ENCODE assay signal across 8 cellular contexts in the genomic region with DNA sequence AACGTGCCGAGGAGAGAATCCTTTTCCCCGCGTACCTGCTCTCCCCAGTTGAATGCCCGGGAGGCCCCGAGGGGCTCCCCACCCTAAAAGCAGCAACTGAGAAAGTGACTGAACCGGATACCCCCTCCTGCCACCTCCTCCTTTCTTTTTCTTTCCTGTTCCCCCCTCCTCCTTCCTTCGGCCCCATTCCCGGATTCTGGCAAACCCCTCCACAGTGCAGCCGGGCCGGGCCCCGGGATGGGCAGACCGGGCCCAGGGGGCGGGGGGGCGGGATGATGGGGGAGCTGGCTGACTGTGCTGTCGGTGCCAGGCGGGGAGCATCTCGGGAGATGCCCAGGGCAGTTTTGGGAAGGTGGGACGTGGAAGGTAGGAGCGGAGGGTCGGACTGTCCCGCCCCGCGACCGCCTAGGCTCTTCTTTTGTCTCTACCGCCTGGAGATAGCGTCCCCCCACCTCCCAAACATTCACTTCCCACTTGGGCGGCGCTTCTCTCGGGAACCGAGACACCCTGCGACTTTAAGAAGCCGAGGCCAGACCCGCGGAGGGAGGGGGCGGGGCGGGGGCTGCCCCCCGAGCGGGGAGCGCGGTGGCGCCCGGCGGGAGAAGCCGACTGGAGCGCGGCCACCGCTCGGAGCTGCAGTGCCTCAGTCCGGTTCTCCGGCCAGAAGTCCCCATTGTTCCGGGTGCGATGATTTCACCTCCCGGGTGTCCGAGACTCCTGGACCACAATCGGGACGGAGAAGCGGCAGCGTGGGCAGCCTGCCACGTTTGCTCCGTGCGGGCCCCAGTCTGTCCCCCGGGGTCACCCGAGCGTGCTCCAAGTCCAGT. TPM values are rescaled to one million over a fixed set of nuclear protein-coding genes. Genes with fewer than 3 reads are reported as not detected.
A peak's percentile ranks its signal among the peaks of the same experiment; 100 is the strongest.
DNase-seq lines count a peak whose midpoint lies in the region; ATAC-seq and TF ChIP-seq lines count a peak whose summit lies in the region.

No MANE protein-coding gene starts in this region.

- no peaks in the 10 kb centered on the region for H3K36me3 ChIP-seq in HUES6 (ENCODE audit: control insufficient read depth, insufficient read depth, low read length)

- TF ChIP-seq CTCF in lower leg skin (IDR thresholded peaks at IDR 0.05): no peak

- intact Hi-C loops in lower leg skin (cut with DNase I; ENCODE audit: low total_unique reads): no loop called here

- H3K9ac ChIP-seq in HUES6 (ENCODE audit: low read length): peak overlapping the region; percentile 65

- peaks cover 100% of the 10 kb centered on the region for H3K27me3 ChIP-seq in HUES6 (ENCODE audit: control insufficient read depth, insufficient read depth, low read length)

- no peaks in the 10 kb centered on the region for H3K9me3 ChIP-seq in HUES6 (ENCODE audit: control insufficient read depth, insufficient read depth, low read depth, low read length)

- no peak for TF ChIP-seq POLR2A in lower leg skin (IDR thresholded peaks at IDR 0.05)

- H3K4me1 ChIP-seq in HUES6 (ENCODE audit: control insufficient read depth, insufficient read depth, low read length): peaks cover 45% of the 10 kb centered on the region

- H3K4me3 ChIP-seq in HUES6 (ENCODE audit: low read depth, low read length) (peak overlapping the region; percentile 67), lower leg skin (ENCODE audit: low read depth, poor library complexity, severe bottlenecking) (peak overlapping the region; percentile 37)

- 2 to 3% methylated on average over 60 to 62 of the region's 65 CpGs for WGBS in lower leg skin, 2 donors

- H3K27ac ChIP-seq in HUES6 (ENCODE audit: low read depth, low read length): no peak overlapping the region

- DNase-seq in COR-L47 (lab: John Stamatoyannopoulos, UW) (peak; percentile 48), astrocyte of the hippocampus (ENCODE audit: low read depth, low spot score) (peak; percentile 56), lower leg skin (ENCODE audit: low spot score in 2 of 2) (peak in 1 of 2 donors; percentile 86), hippocampal formation (lab: John Stamatoyannopoulos, UW) (no peak)
- no peak for DNase-seq in stimulated activated CD4-positive, alpha-beta T cell treated with anti-CD3 and anti-CD28 coated beads, Interleukin-4, amount 100 ng/mL, for 24 hours

- ATAC-seq in HG03432 (IDR thresholded peaks at IDR 0.05; ENCODE audit: unreplicated experiment) (no peak), HG03354 (IDR thresholded peaks at IDR 0.05; ENCODE audit: poor library complexity, severe bottlenecking, unreplicated experiment) (no peak)

RNA-seq across cellular contexts. Expression of a gene that starts 8.2 kb away (rescaled TPM):
- under 1 TPM in 3 of 4 donors, not detected in 1; 0.17 to 0.42 (median 0.19) TPM for total RNA-seq in lower leg skin

RNA-seq across cellular contexts. Expression of a gene that starts 9.2 kb away (rescaled TPM):
- 1 to 10 TPM in 2 of 4 donors, under 1 TPM in 2; 0.23 to 1.4 (median 0.79) TPM for total RNA-seq in lower leg skin

Comparison
In these comparisons a context has a peak if more than half of its experiments do, and no peak if none do; other contexts are left out.
1. DNase-seq: peak in COR-L47 (single experiment) and astrocyte of the hippocampus (single experiment); none in hippocampal formation (0 of 2) and stimulated activated CD4-positive, alpha-beta T cell treated with anti-CD3 and anti-CD28 coated beads, Interleukin-4, amount 100 ng/mL, for 24 hours (single experiment).